In the genomic region with DNA sequence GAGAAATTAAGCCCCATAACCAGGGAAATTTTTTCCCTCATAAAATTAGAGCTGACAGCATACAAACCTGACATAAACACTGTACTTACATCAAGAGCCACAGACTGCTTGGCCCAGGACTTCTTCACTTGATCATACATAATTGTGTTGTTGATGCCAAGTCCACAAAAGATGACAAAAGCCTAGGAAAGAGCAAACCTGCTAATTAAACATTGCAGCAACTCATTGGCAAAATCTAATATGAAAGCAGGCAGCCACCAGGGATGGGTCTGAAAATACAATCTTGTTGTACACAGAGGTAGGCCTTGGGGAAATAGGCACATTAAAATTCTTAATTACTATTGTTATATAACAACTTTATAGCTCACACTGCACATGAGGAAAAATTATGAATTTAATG, we compare ENCODE assay signal across 23 cellular contexts.
DNase-seq lines count a peak whose midpoint lies in the region; ATAC-seq, FAIRE-seq and TF ChIP-seq lines count a peak whose summit lies in the region.
"Had no signal": no experiment of that assay in that cellular context is flagged by ENCODE, and none has a peak within 500 bp of the region (broad histone marks: within the 10 kb centered on the region; RNA-seq: fewer than 3 reads in every experiment).

No MANE protein-coding gene starts in this region.

- H3K4me2 ChIP-seq in HepG2 (ENCODE audit: low read depth, low read length) = no peak overlapping the region
- H3K4me2 ChIP-seq: A549, GM23338 had no signal

- TF ChIP-seq CTCF in liver (IDR thresholded peaks at IDR 0.05; ENCODE audit: low read depth, low read length, missing input control) (no peak), HepG2 (CRISPR knock-in tag; IDR thresholded peaks at IDR 0.05) (no peak), heart right ventricle (IDR thresholded peaks at IDR 0.05) (no peak), BE2C (IDR thresholded peaks at IDR 0.05; ENCODE audit: low read depth, low read length) (no peak)

- ATAC-seq in HepG2 (no peak), GM18517 (IDR thresholded peaks at IDR 0.05; ENCODE audit: unreplicated experiment) (no peak), heart right ventricle (no peak)
- ATAC-seq: A549, GM23338 had no signal

- H3K27me3 ChIP-seq in liver (ENCODE audit: control insufficient read depth in 4 of 4, insufficient read depth in 4 of 4, low read length in 3 of 4) (no peaks in the 10 kb centered on the region), HepG2 (ENCODE audit: control insufficient read depth in 1 of 2, insufficient read depth in 2 of 2, low read length in 2 of 2) (no peaks in the 10 kb centered on the region), heart right ventricle (no peaks in the 10 kb centered on the region), BE2C (no peaks in the 10 kb centered on the region)

- TF ChIP-seq POLR2A in HepG2 (IDR thresholded peaks at IDR 0.05; ENCODE audit: insufficient read depth in 1 of 2, low read depth in 2 of 2, low read length in 2 of 2) = no peak

- H3K9ac ChIP-seq in liver (ENCODE audit: low read depth in 1 of 2, low read length in 2 of 2) (no peak overlapping the region), HepG2 (ENCODE audit: insufficient read depth, low read depth, low read length) (no peak overlapping the region)

- H3K36me3 ChIP-seq in liver (ENCODE audit: control insufficient read depth in 4 of 4, insufficient read depth in 3 of 4, low read depth in 1 of 4, low read length in 3 of 4) (no peaks in the 10 kb centered on the region), HepG2 (replicated peaks in 1 of 2; ENCODE audit: control insufficient read depth in 1 of 2, insufficient read depth in 2 of 2, low read length in 2 of 2) (no peaks in the 10 kb centered on the region), heart right ventricle (no peaks in the 10 kb centered on the region), BE2C (no peaks in the 10 kb centered on the region)

- in situ Hi-C loops in HepG2 (cut with HindIII; ENCODE audit: extremely low pct_ligation_motif_present, low pct_unique_long_range_greater_than_20kb) = no loop called here

- H3K4me1 ChIP-seq in liver (ENCODE audit: control insufficient read depth in 4 of 4, insufficient read depth in 4 of 4, low read length in 3 of 4) (peaks cover 0 to 8% (median 0%) of the 10 kb centered on the region in 4 donors), HepG2 (ENCODE audit: insufficient read depth, low read length) (no peaks in the 10 kb centered on the region), heart right ventricle (no peaks in the 10 kb centered on the region), BE2C (no peaks in the 10 kb centered on the region)
- H3K4me1 ChIP-seq: A549 had no signal

- TF ChIP-seq EP300 in HepG2 (IDR thresholded peaks at IDR 0.05; ENCODE audit: low read depth in 2 of 2, low read length in 2 of 2) (no peak), HepG2 (CRISPR knock-in tag; IDR thresholded peaks at IDR 0.05; ENCODE audit: borderline replicate concordance) (no peak)

- POLR2A ChIA-PET in HepG2 (lab: Yijun Ruan, JAX) = no interaction called here

- TF ChIP-seq RAD21 in liver (IDR thresholded peaks at IDR 0.05) = no peak
- TF ChIP-seq RAD21 in HepG2 (CRISPR knock-in tag; IDR thresholded peaks at IDR 0.05) = no peak

- H3K27ac ChIP-seq in liver (ENCODE audit: low read depth in 1 of 2, low read length in 2 of 2) = no peak overlapping the region
- H3K27ac ChIP-seq in HepG2 (ENCODE audit: extremely low read length, insufficient read depth, low read length) = no peak overlapping the region
- no peak overlapping the region for H3K27ac ChIP-seq in heart right ventricle
- H3K27ac ChIP-seq: A549, SK-N-MC had no signal

- CTCF ChIA-PET in HepG2 (lab: Yijun Ruan, JAX; ENCODE audit: low intra/inter-chr PET ratio, low total read pairs) = no interaction called here

- no peaks in the 10 kb centered on the region for H3K79me2 ChIP-seq in HepG2 (ENCODE audit: insufficient read depth, low read length)

- intact Hi-C loops in HepG2 (cut with micrococcal nuclease; ENCODE audit: unreplicated experiment) = no loop called here
- intact Hi-C loops in heart right ventricle (cut with DNase I) = no loop called here

- H3K9me3 ChIP-seq in liver (ENCODE audit: control insufficient read depth in 4 of 4, low read length in 3 of 4) (no peaks in the 10 kb centered on the region), HepG2 (ENCODE audit: low read length) (no peaks in the 10 kb centered on the region), heart right ventricle (peaks cover 0 to 3% (median 0%) of the 10 kb centered on the region in 11 donors), BE2C (no peaks in the 10 kb centered on the region)
- H3K9me3 ChIP-seq: A549 had no signal

- H4K20me1 ChIP-seq in HepG2 (ENCODE audit: insufficient read depth, low read length) = no peaks in the 10 kb centered on the region

- no TSS peak for BruUV-seq in HepG2 (replicated peaks; lab: Mats Ljungman, UMichigan)

- DNase-seq in HepG2 (ENCODE audit: low spot score) = no peak
- DNase-seq in NCI-H2029 (lab: John Stamatoyannopoulos, UW) = peak; percentile 58
- DNase-seq in NCI-H69 (lab: John Stamatoyannopoulos, UW) = peak; percentile 74
- no peak for DNase-seq in heart right ventricle
- no peak for DNase-seq in BE2C
- DNase-seq: AML-193; C1 segment of cervical spinal cord; Calu3; CD4-positive, alpha-beta memory T cell; H9; Karpas-422; NCI-H187 treated with DMSO at 0.1 percent for 48 hours; NCI-H2171 treated with DMSO at 0.1 percent for 48 hours; NCI-H524; SIG-M5; T-helper 9 cell had no signal

- FAIRE-seq in HepG2 (lab: Jason Lieb, UNC) = no peak
- FAIRE-seq: A549, GM18507, RCC 7860 had no signal

- H3K4me3 ChIP-seq in liver (ENCODE audit: low read depth in 1 of 3, low read length in 3 of 3) = no peak overlapping the region
- H3K4me3 ChIP-seq in HepG2 (replicated peaks in 1 of 3; ENCODE audit: insufficient read depth in 1 of 3, low read depth in 2 of 3, low read length in 3 of 3) = no peak overlapping the region
- no peak overlapping the region for H3K4me3 ChIP-seq in heart right ventricle
- H3K4me3 ChIP-seq in BE2C (ENCODE audit: low read depth, low read length) = no peak overlapping the region
- H3K4me3 ChIP-seq: A549, GM23338, SK-N-MC had no signal

- H2AFZ ChIP-seq in HepG2 (ENCODE audit: low read length) = no peak overlapping the region
- H2AFZ ChIP-seq: GM23338 had no signal

TF ChIP-seq in liver, 16 proteins besides CTCF, POLR2A, EP300 and RAD21:
- TF ChIP-seq ATF3 (IDR thresholded peaks at IDR 0.05) (no peak), YY1 (IDR thresholded peaks at IDR 0.05) (no peak), GABPA (IDR thresholded peaks at IDR 0.05 in 1 of 2, conservative IDR thresholded peaks at IDR 0.05 in 1 of 2) (no peak), JUND (IDR thresholded peaks at IDR 0.05) (no peak), HNF4G (IDR thresholded peaks at IDR 0.05) (no peak), EGR1 (IDR thresholded peaks at IDR 0.05; ENCODE audit: low read depth in 2 of 2) (no peak), HNF4A (conservative IDR thresholded peaks at IDR 0.05) (peak; percentile 25 to 43), FOXA2 (IDR thresholded peaks at IDR 0.05) (no peak)
- TF ChIP-seq, protein P1, sequence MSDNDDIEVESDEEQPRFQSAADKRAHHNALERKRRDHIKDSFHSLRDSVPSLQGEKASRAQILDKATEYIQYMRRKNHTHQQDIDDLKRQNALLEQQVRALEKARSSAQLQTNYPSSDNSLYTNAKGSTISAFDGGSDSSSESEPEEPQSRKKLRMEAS (IDR thresholded peaks at IDR 0.05) = no peak

TF ChIP-seq in HepG2, 621 proteins besides CTCF, POLR2A, EP300 and RAD21:
- no peak for TF ChIP-seq HES4 (CRISPR knock-in tag; IDR thresholded peaks at IDR 0.05; ENCODE audit: borderline replicate concordance)
- TF ChIP-seq GMEB2 (CRISPR knock-in tag; IDR thresholded peaks at IDR 0.05; ENCODE audit: low read depth) = no peak
- TF ChIP-seq ZNF761 (CRISPR knock-in tag; conservative IDR thresholded peaks at IDR 0.05) = no peak
- no peak for TF ChIP-seq IKZF1 (IDR thresholded peaks at IDR 0.05)
- TF ChIP-seq RCOR2 (CRISPR knock-in tag; IDR thresholded peaks at IDR 0.05) = no peak
- no peak for TF ChIP-seq BHLHE40 (IDR thresholded peaks at IDR 0.05; ENCODE audit: low read length)
- no peak for TF ChIP-seq MNT (IDR thresholded peaks at IDR 0.05)
- TF ChIP-seq ZEB1 (IDR thresholded peaks at IDR 0.05; ENCODE audit: insufficient replicate concordance, low read depth) = no peak
- TF ChIP-seq, protein P2, sequence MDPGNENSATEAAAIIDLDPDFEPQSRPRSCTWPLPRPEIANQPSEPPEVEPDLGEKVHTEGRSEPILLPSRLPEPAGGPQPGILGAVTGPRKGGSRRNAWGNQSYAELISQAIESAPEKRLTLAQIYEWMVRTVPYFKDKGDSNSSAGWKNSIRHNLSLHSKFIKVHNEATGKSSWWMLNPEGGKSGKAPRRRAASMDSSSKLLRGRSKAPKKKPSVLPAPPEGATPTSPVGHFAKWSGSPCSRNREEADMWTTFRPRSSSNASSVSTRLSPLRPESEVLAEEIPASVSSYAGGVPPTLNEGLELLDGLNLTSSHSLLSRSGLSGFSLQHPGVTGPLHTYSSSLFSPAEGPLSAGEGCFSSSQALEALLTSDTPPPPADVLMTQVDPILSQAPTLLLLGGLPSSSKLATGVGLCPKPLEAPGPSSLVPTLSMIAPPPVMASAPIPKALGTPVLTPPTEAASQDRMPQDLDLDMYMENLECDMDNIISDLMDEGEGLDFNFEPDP (CRISPR knock-in tag; conservative IDR thresholded peaks at IDR 0.05) = no peak
- no peak for TF ChIP-seq ZFY (CRISPR knock-in tag; IDR thresholded peaks at IDR 0.05)

Comparison
In these comparisons a context has a peak if more than half of its experiments do, and no peak if none do; other contexts are left out.
1. DNase-seq: peak in NCI-H2029 (single experiment) and NCI-H69 (single experiment); none in HepG2 (single experiment), heart right ventricle (0 of 2) and BE2C (single experiment).